Comparison of ENCODE assay signal across 8 cellular contexts in the genomic region with DNA sequence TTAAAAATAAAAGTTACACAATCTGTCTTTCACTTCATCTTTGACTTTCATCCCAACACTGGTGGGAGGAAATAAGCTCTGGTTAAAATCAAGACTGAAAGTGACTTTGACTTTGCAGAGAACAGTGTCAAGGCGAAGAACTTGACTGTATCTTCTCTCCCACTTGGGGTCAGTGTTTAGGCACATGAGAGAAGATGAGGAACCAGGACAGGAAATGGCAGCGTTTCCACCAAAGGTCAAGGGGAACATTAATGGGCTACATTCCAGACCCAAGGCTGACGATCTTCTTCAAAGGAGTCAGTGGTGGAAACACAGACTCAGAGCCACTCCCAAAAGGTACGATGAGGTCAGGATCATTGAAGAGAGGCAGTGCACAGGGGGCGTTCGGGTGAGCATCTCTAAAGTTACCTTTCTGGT.
A peak's percentile ranks its signal among the peaks of the same experiment; 100 is the strongest.
DNase-seq lines count a peak whose midpoint lies in the region; ATAC-seq and TF ChIP-seq lines count a peak whose summit lies in the region.

No MANE protein-coding gene starts in this region.

- H3K27ac ChIP-seq in lung (ENCODE audit: low read depth in 1 of 2, low read length in 1 of 2) (no peak overlapping the region), stomach (no peak overlapping the region)

- TF ChIP-seq POLR2A in stomach (IDR thresholded peaks at IDR 0.05): no peak

- H3K9me3 Mint-ChIP-seq in central memory CD8-positive, alpha-beta T cell: no peaks in the 10 kb centered on the region

- ATAC-seq in central memory CD8-positive, alpha-beta T cell (replicated peaks; ENCODE audit: extremely low read depth, poor library complexity, severe bottlenecking): peak; percentile 44
- no peak for ATAC-seq in lung (ENCODE audit: insufficient read depth, low FRiP score)
- no peak for ATAC-seq in GM19324 (IDR thresholded peaks at IDR 0.05; ENCODE audit: low FRiP score, unreplicated experiment)

- intact Hi-C loops in stomach (cut with DNase I; ENCODE audit: low total_unique reads): loop anchor here (10.0 kb wide), 1 partner anchor 609 kb away; a partner anchor contains a TSS

- no peaks in the 10 kb centered on the region for H3K36me3 Mint-ChIP-seq in central memory CD8-positive, alpha-beta T cell (ENCODE audit: insufficient read depth)

- H3K27me3 ChIP-seq in lung (ENCODE audit: control insufficient read depth, insufficient read depth): no peaks in the 10 kb centered on the region
- no peaks in the 10 kb centered on the region for H3K27me3 ChIP-seq in stomach

- H3K4me1 ChIP-seq in lung (ENCODE audit: control insufficient read depth in 2 of 2, insufficient read depth in 2 of 2, low read length in 2 of 2) (no peaks in the 10 kb centered on the region), stomach (peaks cover 0 to 13% (median 3%) of the 10 kb centered on the region in 4 donors)

- peaks cover 13% of the 10 kb centered on the region for H3K4me1 Mint-ChIP-seq in central memory CD8-positive, alpha-beta T cell

- H3K4me3 Mint-ChIP-seq in central memory CD8-positive, alpha-beta T cell: peak overlapping the region; percentile 18

- DNase-seq in G401 (ENCODE audit: low spot score): peak; percentile 13
- peak; percentile 56 for DNase-seq in HFF-Myc (ENCODE audit: extremely low read depth, low read depth)
- peak; percentile 69 for DNase-seq in NCI-H748 treated with DMSO at 0.1 percent for 48 hours (lab: John Stamatoyannopoulos, UW)
- DNase-seq in central memory CD8-positive, alpha-beta T cell (ENCODE audit: low spot score in 2 of 2): no peak
- DNase-seq in lung (ENCODE audit: low spot score): peak; percentile 51
- DNase-seq in NCI-H1105 treated with DMSO at 0.1 percent for 48 hours (lab: John Stamatoyannopoulos, UW): no peak
- no peak for DNase-seq in stomach

- WGBS in lung, 2 donors: 32 to 44% methylated on average over 6 of the region's 6 CpGs
- 29 to 42% (median 34%) methylated on average over 6 of the region's 6 CpGs for WGBS in stomach, 5 donors

- H3K9me3 ChIP-seq in lung (ENCODE audit: control insufficient read depth in 2 of 2, insufficient read depth in 1 of 2, low read length in 1 of 2): no peaks in the 10 kb centered on the region
- no peaks in the 10 kb centered on the region for H3K9me3 ChIP-seq in stomach

- in situ Hi-C loops in G401 (cut with HindIII; ENCODE audit: low sequenced_read_pairs): no loop called here

- H3K36me3 ChIP-seq in lung (ENCODE audit: control insufficient read depth in 2 of 2, insufficient read depth in 2 of 2, low read length in 2 of 2) (no peaks in the 10 kb centered on the region), stomach (no peaks in the 10 kb centered on the region)

- peak; percentile 50 for TF ChIP-seq CTCF in HFF-Myc (IDR thresholded peaks at IDR 0.05; ENCODE audit: low read depth, low read length, missing control alignments)
- peak; percentile 32 for TF ChIP-seq CTCF in lung (IDR thresholded peaks at IDR 0.05; ENCODE audit: control extremely low read depth, extremely low read depth)
- TF ChIP-seq CTCF in stomach (IDR thresholded peaks at IDR 0.05): peak in 2 of 7 experiments; percentile 19 to 28

- TF ChIP-seq EP300 in stomach (IDR thresholded peaks at IDR 0.05): no peak

- H3K4me3 ChIP-seq in HFF-Myc (replicated peaks; ENCODE audit: low read depth, low read length): no peak overlapping the region
- H3K4me3 ChIP-seq in lung: no peak overlapping the region
- H3K4me3 ChIP-seq in stomach: no peak overlapping the region

- no peak overlapping the region for H3K27ac Mint-ChIP-seq in central memory CD8-positive, alpha-beta T cell (ENCODE audit: low read depth)

- H3K27me3 Mint-ChIP-seq in central memory CD8-positive, alpha-beta T cell: peaks cover 25% of the 10 kb centered on the region

Comparison
In these comparisons a context has a peak if more than half of its experiments do, and no peak if none do; other contexts are left out.
1. DNase-seq: peak in G401 (single experiment), HFF-Myc (single experiment), NCI-H748 treated with DMSO at 0.1 percent for 48 hours (single experiment) and lung (single experiment); none in central memory CD8-positive, alpha-beta T cell (0 of 2), NCI-H1105 treated with DMSO at 0.1 percent for 48 hours (single experiment) and stomach (single experiment).